Comparison of ENCODE assay signal across 20 cellular contexts in genomic region chrX:37646254-37646653, GRCh38. TPM values are rescaled to one million over a fixed set of nuclear protein-coding genes. Genes with fewer than 3 reads are reported as not detected.
DNase-seq lines count a peak whose midpoint lies in the region; ATAC-seq, FAIRE-seq and TF ChIP-seq lines count a peak whose summit lies in the region.
"Had no signal": no experiment of that assay in that cellular context is flagged by ENCODE, and none has a peak within 500 bp of the region (broad histone marks: within the 10 kb centered on the region; RNA-seq: fewer than 3 reads in every experiment).

No MANE protein-coding gene starts in this region.

- no peak overlapping the region for H2AFZ ChIP-seq in HepG2 (ENCODE audit: low read length)

- H3K4me2 ChIP-seq in HepG2 (ENCODE audit: low read depth, low read length), result no peak overlapping the region

- H3K4me1 ChIP-seq in right lobe of liver (no peaks in the 10 kb centered on the region), HepG2 (ENCODE audit: insufficient read depth, low read length) (no peaks in the 10 kb centered on the region)
- H3K4me1 ChIP-seq: ascending aorta, heart right ventricle, suprapubic skin had no signal

- peak in 3 of 4 donors; percentile 8 to 26 (median 15) for TF ChIP-seq CTCF in right lobe of liver (IDR thresholded peaks at IDR 0.05)
- TF ChIP-seq CTCF in HepG2 (CRISPR knock-in tag; IDR thresholded peaks at IDR 0.05), result no peak
- TF ChIP-seq CTCF in fibroblast of the aortic adventitia (IDR thresholded peaks at IDR 0.05; ENCODE audit: insufficient read depth, low read length), result peak; percentile 9

- no peak for TF ChIP-seq POLR2A in right lobe of liver (IDR thresholded peaks at IDR 0.05)
- TF ChIP-seq POLR2A in HepG2 (IDR thresholded peaks at IDR 0.05; ENCODE audit: insufficient read depth in 1 of 2, low read depth in 2 of 2, low read length in 2 of 2), result no peak

- no peaks in the 10 kb centered on the region for H3K79me2 ChIP-seq in HepG2 (ENCODE audit: insufficient read depth, low read length)

- H3K4me3 ChIP-seq in right lobe of liver (no peak overlapping the region), HepG2 (replicated peaks in 1 of 3; ENCODE audit: insufficient read depth in 1 of 3, low read depth in 2 of 3, low read length in 3 of 3) (no peak overlapping the region), fibroblast of the aortic adventitia (ENCODE audit: low read depth, low read length) (no peak overlapping the region)
- H3K4me3 ChIP-seq: ascending aorta, HAP-1, heart right ventricle, suprapubic skin had no signal

- intact Hi-C loops in right lobe of liver (cut with DNase I) (no loop called here), HepG2 (cut with micrococcal nuclease; ENCODE audit: unreplicated experiment) (no loop called here)

- in situ Hi-C loops in HepG2 (cut with HindIII; ENCODE audit: extremely low pct_ligation_motif_present, low pct_unique_long_range_greater_than_20kb), result no loop called here

- H3K27ac ChIP-seq in right lobe of liver (no peak overlapping the region), HepG2 (ENCODE audit: extremely low read length, insufficient read depth, low read length) (no peak overlapping the region)
- H3K27ac ChIP-seq: ascending aorta, heart right ventricle, suprapubic skin had no signal

- H4K20me1 ChIP-seq in HepG2 (ENCODE audit: insufficient read depth, low read length), result no peaks in the 10 kb centered on the region

- DNase-seq in right lobe of liver (no peak), HepG2 (ENCODE audit: low spot score) (no peak), OCI-M1 (lab: John Stamatoyannopoulos, UW) (peak; percentile 64), fibroblast of the aortic adventitia (ENCODE audit: low read depth) (no peak), putamen (ENCODE audit: low spot score) (no peak), frontal cortex (ENCODE audit: low spot score in 2 of 2) (no peak), urothelium cell line (ENCODE audit: low spot score) (no peak)
- DNase-seq: activated CD4-positive, alpha-beta T cell treated with anti-CD3 and anti-CD28 coated beads for 36 hours; activated CD8-positive, alpha-beta memory T cell treated with anti-CD3 and anti-CD28 coated beads, Interleukin-2, amount 50 U/mL, for 4 hours; activated gamma-delta T cell treated with Interleukin-2 at 50 U/mL for 16 hours; Calu3; heart right ventricle; MV-4-11; occipital lobe; stimulated activated CD4-positive, alpha-beta T cell treated with anti-CD3 and anti-CD28 coated beads, Interleukin-2, amount 100 ng/mL, for 48 hours; stimulated activated CD8-positive, alpha-beta memory T cell treated with anti-CD3 and anti-CD28 coated beads, Interleukin-4, amount 100 ng/mL, for 48 hours had no signal

- H3K27me3 ChIP-seq in right lobe of liver (no peaks in the 10 kb centered on the region), HepG2 (ENCODE audit: control insufficient read depth in 1 of 2, insufficient read depth in 2 of 2, low read length in 2 of 2) (no peaks in the 10 kb centered on the region)
- H3K27me3 ChIP-seq: ascending aorta, suprapubic skin had no signal

- TF ChIP-seq EP300 in HepG2 (IDR thresholded peaks at IDR 0.05; ENCODE audit: low read depth in 2 of 2, low read length in 2 of 2) (no peak), HepG2 (CRISPR knock-in tag; IDR thresholded peaks at IDR 0.05; ENCODE audit: borderline replicate concordance) (no peak)

- ATAC-seq in right lobe of liver (no peak), HepG2 (no peak), GM21423 (IDR thresholded peaks at IDR 0.05; ENCODE audit: unreplicated experiment) (no peak)
- ATAC-seq: activated CD4-positive, alpha-beta T cell treated with anti-CD3 and anti-CD28 coated beads for 36 hours; heart right ventricle had no signal

- CTCF ChIA-PET in HepG2 (lab: Yijun Ruan, JAX; ENCODE audit: low intra/inter-chr PET ratio, low total read pairs), result no interaction called here

- TF ChIP-seq RAD21 in HepG2 (CRISPR knock-in tag; IDR thresholded peaks at IDR 0.05), result no peak

- POLR2A ChIA-PET in HepG2 (lab: Yijun Ruan, JAX), result no interaction called here

- no TSS peak for BruUV-seq in HepG2 (replicated peaks; lab: Mats Ljungman, UMichigan)

- H3K36me3 ChIP-seq in right lobe of liver, result no peaks in the 10 kb centered on the region
- no peaks in the 10 kb centered on the region for H3K36me3 ChIP-seq in HepG2 (replicated peaks in 1 of 2; ENCODE audit: control insufficient read depth in 1 of 2, insufficient read depth in 2 of 2, low read length in 2 of 2)
- H3K36me3 ChIP-seq: ascending aorta, HAP-1, heart right ventricle, suprapubic skin had no signal

- FAIRE-seq in HepG2 (lab: Jason Lieb, UNC), result no peak
- no peak for FAIRE-seq in frontal cortex (lab: Jason Lieb, UNC)
- no peak for FAIRE-seq in urothelium cell line (lab: Jason Lieb, UNC)

- no peak overlapping the region for H3K9ac ChIP-seq in HepG2 (ENCODE audit: insufficient read depth, low read depth, low read length)

- H3K9me3 ChIP-seq in right lobe of liver (no peaks in the 10 kb centered on the region), HepG2 (ENCODE audit: low read length) (no peaks in the 10 kb centered on the region)
- H3K9me3 ChIP-seq: ascending aorta, HAP-1, heart right ventricle, suprapubic skin had no signal

TF ChIP-seq in HepG2, 621 proteins besides CTCF, POLR2A, EP300 and RAD21 (continues in another document):
- TF ChIP-seq IRX3 (CRISPR knock-in tag; IDR thresholded peaks at IDR 0.05; ENCODE audit: borderline replicate concordance, low read depth) (no peak), DNMT1 (CRISPR knock-in tag; IDR thresholded peaks at IDR 0.05) (no peak), CHD4 (IDR thresholded peaks at IDR 0.05; ENCODE audit: borderline replicate concordance, low read length) (no peak)

RNA-seq across cellular contexts. Expression of gene XK, which starts 39.3 kb away (rescaled TPM):
- 1 to 10 TPM in 5 of 6 experiments, under 1 TPM in 1; 0.56 to 4.5 (median 1.6) TPM for total RNA-seq in right lobe of liver
- total RNA-seq in HepG2 (2016; rRNA removed; fragmentation: Illumina TruSeq; extraction: Trizol), result not detected in 2 replicates
- not detected in 2 replicates for total RNA-seq in HepG2 (2016; cell fraction: cytosol; rRNA removed; fragmentation: Illumina TruSeq; extraction: Trizol; ENCODE audit: low read depth)
- not detected in 2 replicates for total RNA-seq in HepG2 (2016; cell fraction: insoluble cytoplasmic fraction; rRNA removed; fragmentation: Illumina TruSeq; extraction: Trizol)
- total RNA-seq in HepG2 (2016; cell fraction: membrane; rRNA removed; fragmentation: Illumina TruSeq; extraction: Trizol), result not detected in 2 replicates
- not detected in 2 replicates for total RNA-seq in HepG2 (2016; cell fraction: nucleus; rRNA removed; fragmentation: Illumina TruSeq; extraction: Trizol)
- polyA plus RNA-seq in HepG2 (2011; rRNA removed), result not detected in 2 replicates
- polyA plus RNA-seq in HepG2 (2011; cell fraction: cytosol; rRNA removed), result not detected in 2 replicates
- not detected in 2 replicates for polyA plus RNA-seq in HepG2 (2011; cell fraction: nucleus; rRNA removed)
- polyA plus RNA-seq in HepG2 (2012), result not detected in 2 replicates
- not detected in 2 replicates for polyA plus RNA-seq in HepG2 (2016; cell fraction: cytosol; fragmentation: Illumina TruSeq; extraction: Trizol; ENCODE audit: low read depth)
- not detected in 2 replicates for polyA plus RNA-seq in HepG2 (2016; cell fraction: insoluble cytoplasmic fraction; fragmentation: Illumina TruSeq; extraction: Trizol; ENCODE audit: low read depth)
- polyA plus RNA-seq in HepG2 (2016; cell fraction: membrane; fragmentation: Illumina TruSeq; extraction: Trizol; ENCODE audit: low read depth), result not detected in 2 replicates
- polyA plus RNA-seq in HepG2 (2016; cell fraction: nucleus; fragmentation: Illumina TruSeq; extraction: Trizol; ENCODE audit: insufficient read depth, low read depth), result not detected in 2 replicates
- 18.8 TPM in 1 of 2 replicates, not detected in the other for polyA minus RNA-seq in HepG2 (2011; rRNA and poly(A)+ RNA removed; ENCODE audit: low replicate concordance)
- 0.10 and 0.44 TPM in 2 replicates for polyA minus RNA-seq in HepG2 (2011; cell fraction: cytosol; rRNA and poly(A)+ RNA removed)
- 0.13 TPM in 1 of 2 replicates, not detected in the other for polyA minus RNA-seq in HepG2 (2011; cell fraction: nucleus; rRNA and poly(A)+ RNA removed)
- total RNA-seq in fibroblast of the aortic adventitia (ENCODE audit: low replicate concordance), result 0.09 TPM in 1 of 2 replicates, not detected in the other
- total RNA-seq in frontal cortex, result 3.7 TPM
